Comparison of ENCODE assay signal across 9 cellular contexts in the genomic region with DNA sequence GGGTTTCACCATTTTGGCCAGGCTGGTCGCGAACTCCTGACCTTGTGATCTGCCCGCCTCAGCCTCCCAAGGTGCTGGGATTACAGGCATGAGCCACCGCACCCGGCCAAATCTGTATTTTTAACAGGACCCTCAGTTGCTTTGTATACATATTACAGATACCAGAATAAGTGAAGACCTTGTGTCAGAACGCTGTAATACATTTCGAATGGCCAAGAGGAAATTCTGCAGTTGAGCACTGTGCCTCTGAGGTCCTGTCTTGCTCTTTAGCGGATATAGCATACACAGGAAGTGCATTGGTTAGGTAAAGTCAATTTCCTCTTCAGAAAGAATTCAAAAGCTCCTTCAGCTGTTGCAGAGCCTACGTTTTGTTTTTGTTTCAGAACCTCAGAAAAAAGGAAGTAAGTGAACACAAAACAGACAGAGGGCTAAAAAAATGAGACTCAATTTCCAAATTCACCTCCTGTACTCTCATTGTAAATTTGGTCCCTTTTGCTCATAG. TPM values are rescaled to one million over a fixed set of nuclear protein-coding genes. Genes with fewer than 3 reads are reported as not detected.
DNase-seq lines count a peak whose midpoint lies in the region; ATAC-seq, FAIRE-seq and TF ChIP-seq lines count a peak whose summit lies in the region.
"Had no signal": no experiment of that assay in that cellular context is flagged by ENCODE, and none has a peak within 500 bp of the region (broad histone marks: within the 10 kb centered on the region; RNA-seq: fewer than 3 reads in every experiment).

No MANE protein-coding gene starts in this region.

- peaks cover 48 to 79% (median 63%) of the 10 kb centered on the region in 4 donors for H3K4me1 Mint-ChIP-seq in CD4-positive, alpha-beta memory T cell

- TF ChIP-seq EP300 in GM12878 (IDR thresholded peaks at IDR 0.05; ENCODE audit: borderline replicate concordance in 1 of 2, control insufficient read depth in 1 of 2, low read depth in 2 of 2, low read length in 2 of 2) (no peak; a peak in 1 of 4 replicates), stomach (IDR thresholded peaks at IDR 0.05) (no peak)

- peaks cover 86% of the 10 kb centered on the region for H3K4me1 ChIP-seq in CD4-positive, alpha-beta memory T cell (ENCODE audit: insufficient read depth, low read length)
- H3K4me1 ChIP-seq in GM12878 (ENCODE audit: control insufficient read depth, insufficient read depth, low read length) (peaks cover 48% of the 10 kb centered on the region), stomach (peaks cover 0 to 51% (median 2%) of the 10 kb centered on the region in 4 donors)
- H3K4me1 ChIP-seq: parathyroid adenoma had no signal

- peaks cover 8% of the 10 kb centered on the region for H3K36me3 ChIP-seq in CD4-positive, alpha-beta memory T cell (ENCODE audit: insufficient read depth, low read length)
- H3K36me3 ChIP-seq in GM12878 (ENCODE audit: control insufficient read depth in 2 of 2, insufficient read depth in 2 of 2, low read length in 1 of 2) (peaks cover under 1 to 18% of the 10 kb centered on the region in 2 experiments; a peak in 2 of 4 replicates), stomach (peaks cover under 1 to 28% (median 18%) of the 10 kb centered on the region in 4 donors)

- peak overlapping the region; percentile 52 for H3K27ac ChIP-seq in CD4-positive, alpha-beta memory T cell (ENCODE audit: low read depth, low read length)
- peak overlapping the region; percentile 78 for H3K27ac ChIP-seq in GM12878 (ENCODE audit: control insufficient read depth, insufficient read depth)
- peak overlapping the region in 4 of 5 donors; percentile 29 to 80 (median 55) for H3K27ac ChIP-seq in stomach
- H3K27ac ChIP-seq: parathyroid adenoma had no signal

- peaks cover 54% of the 10 kb centered on the region for H3K79me2 ChIP-seq in GM12878 (ENCODE audit: control insufficient read depth, insufficient read depth, low read length)

- SMC1A ChIA-PET in GM12878 (lab: Charles Lee; ENCODE audit: uncharacterized antibody, unreplicated experiment), result interaction anchor here (0.6 to 6.1 kb wide), 5 partner anchors 10 to 131 kb away, joined by 3 to 43 read pairs (median 7); a partner anchor contains a TSS

- peak overlapping the region; percentile 92 to 96 (median 95) for H3K27ac Mint-ChIP-seq in CD4-positive, alpha-beta memory T cell

- H3K9me3 Mint-ChIP-seq in CD4-positive, alpha-beta memory T cell, result peaks cover 0 to 2% (median 0%) of the 10 kb centered on the region in 8 donors

- peak; percentile 67 to 82 (median 75) for DNase-seq in CD4-positive, alpha-beta memory T cell
- DNase-seq in Jurkat, Clone E6-1 (ENCODE audit: low read depth, low spot score), result peak; percentile 86
- DNase-seq in GM12878 (ENCODE audit: low read depth, low spot score), result peak; percentile 91
- DNase-seq in stomach, result no peak
- DNase-seq in HEK293T (ENCODE audit: extremely low spot score), result no peak
- no peak for DNase-seq in NCI-H69 (lab: John Stamatoyannopoulos, UW)

- H3K4me3 ChIP-seq in CD4-positive, alpha-beta memory T cell (ENCODE audit: low read length in 2 of 2), result peak overlapping the region in 1 of 2 donors; percentile 34
- peak overlapping the region; percentile 2 for H3K4me3 ChIP-seq in Jurkat, Clone E6-1 (ENCODE audit: low read length)
- peak overlapping the region; percentile 60; the same call in 1 of the 2 replicates for H3K4me3 ChIP-seq in GM12878
- no peak overlapping the region for H3K4me3 ChIP-seq in stomach

- peak overlapping the region; percentile 48 for H3K9ac ChIP-seq in GM12878 (ENCODE audit: control insufficient read depth, insufficient read depth, low read length)
- H3K9ac ChIP-seq: parathyroid adenoma had no signal

- ATAC-seq in GM19455 (IDR thresholded peaks at IDR 0.05; ENCODE audit: unreplicated experiment) (peak; percentile 71), GM12878 (peak; percentile 98), HG02571 (IDR thresholded peaks at IDR 0.05; ENCODE audit: unreplicated experiment) (no peak)

- BruUV-seq in GM12878 (replicated peaks; lab: Mats Ljungman, UMichigan), result no TSS peak

- peak overlapping the region; percentile 78 for H3K4me2 ChIP-seq in GM12878 (ENCODE audit: control insufficient read depth, insufficient read depth)

- WGBS in GM12878 (ENCODE audit: insufficient coverage, insufficient replicate concordance, low lambda C conversion rate, missing lambda C conversion rate), result 10% methylated on average over 9 of the region's 9 CpGs
- WGBS in stomach, 5 donors, result 70 to 77% (median 75%) methylated on average over 9 of the region's 9 CpGs

- no peak for TF ChIP-seq RAD21 in GM12878 (IDR thresholded peaks at IDR 0.05; ENCODE audit: insufficient read depth, low read depth, low read length)

- RAD21 ChIA-PET in GM12878 (lab: Charles Lee; ENCODE audit: unreplicated experiment), result interaction anchor here (0.6 to 4.4 kb wide), 4 partner anchors 12 to 31 kb away, joined by 3 to 35 read pairs (median 12); a partner anchor contains a TSS

- no peaks in the 10 kb centered on the region for H3K27me3 ChIP-seq in CD4-positive, alpha-beta memory T cell (ENCODE audit: insufficient read depth, low read length)
- H3K27me3 ChIP-seq in GM12878 (replicated peaks in 1 of 2; ENCODE audit: control insufficient read depth in 2 of 2, insufficient read depth in 2 of 2, low read length in 1 of 2) (no peaks in the 10 kb centered on the region), stomach (no peaks in the 10 kb centered on the region)

- CTCF ChIA-PET in CD4-positive, alpha-beta memory T cell (lab: Charles Lee; ENCODE audit: partially characterized antibody), result interaction anchor here (1.3 to 12.2 kb wide), 2 partner anchors 10 to 14 kb away, joined by 4 to 271 read pairs; a partner anchor contains a TSS
- CTCF ChIA-PET in GM12878 (lab: Yijun Ruan, JAX), result interaction anchor here (0.5 to 9.9 kb wide), 2 partner anchors 15 to 74 kb away, joined by 4 to 145 read pairs; a partner anchor contains a TSS
- CTCF ChIA-PET in HEK293T (lab: Yijun Ruan, JAX), result no interaction called here

- FAIRE-seq in GM12878 (lab: Jason Lieb, UNC), result peak; percentile 82

- in situ Hi-C loops in GM12878 (cut with MboI), result no loop called here

- no peaks in the 10 kb centered on the region for H3K27me3 Mint-ChIP-seq in CD4-positive, alpha-beta memory T cell

- peak overlapping the region; percentile 82 to 92 (median 86) for H3K4me3 Mint-ChIP-seq in CD4-positive, alpha-beta memory T cell

- peaks cover 15 to 26% of the 10 kb centered on the region in 2 donors for H3K36me3 Mint-ChIP-seq in CD4-positive, alpha-beta memory T cell

- no peaks in the 10 kb centered on the region for H3K9me3 ChIP-seq in CD4-positive, alpha-beta memory T cell (ENCODE audit: control insufficient read depth in 1 of 2, low read length in 2 of 2)
- no peaks in the 10 kb centered on the region; the same call in 2 of the 3 replicates for H3K9me3 ChIP-seq in GM12878 (replicated peaks; ENCODE audit: control insufficient read depth, insufficient read depth, low read length)
- H3K9me3 ChIP-seq in stomach, result no peaks in the 10 kb centered on the region

- no peak for TF ChIP-seq CTCF in GM12878 (IDR thresholded peaks at IDR 0.05 in 2 of 3, conservative IDR thresholded peaks at IDR 0.05 in 1 of 3; ENCODE audit: control insufficient read depth in 2 of 3, extremely low read depth in 1 of 3, insufficient read depth in 1 of 3, low read depth in 3 of 3, low read length in 3 of 3)
- TF ChIP-seq CTCF in stomach (IDR thresholded peaks at IDR 0.05), result no peak

- no peak overlapping the region; the same call in none of the 2 replicates for H2AFZ ChIP-seq in GM12878 (ENCODE audit: control insufficient read depth, low read depth, low read length)
- H2AFZ ChIP-seq: parathyroid adenoma had no signal

- H4K20me1 ChIP-seq in GM12878 (ENCODE audit: control insufficient read depth, insufficient read depth), result no peaks in the 10 kb centered on the region

- intact Hi-C loops in CD4-positive, alpha-beta memory T cell (cut with micrococcal nuclease), result loop anchor here (1.0 to 5.0 kb wide), 2 partner anchors 15 to 77 kb away; a partner anchor contains a TSS
- intact Hi-C loops in GM12878 (cut with micrococcal nuclease; ENCODE audit: unreplicated experiment) (no loop called here), stomach (cut with DNase I; ENCODE audit: low total_unique reads) (no loop called here)

- POLR2A ChIA-PET in CD4-positive, alpha-beta memory T cell (lab: Charles Lee; ENCODE audit: partially characterized antibody), result interaction anchor here (0.9 to 11.2 kb wide), 5 partner anchors 8 to 679 kb away, joined by 3 to 317 read pairs (median 4); a partner anchor contains a TSS
- POLR2A ChIA-PET in GM12878 (lab: Charles Lee), result interaction anchor here (0.6 to 3.1 kb wide), 6 partner anchors 10 to 323 kb away, joined by 3 to 32 read pairs (median 5); a partner anchor contains a TSS
- POLR2A ChIA-PET in HEK293T (lab: Yijun Ruan, JAX), result interaction anchor here (3.5 kb wide), 1 partner anchor 16 kb away, joined by 14 read pairs; a partner anchor contains a TSS

- TF ChIP-seq POLR2A in GM12878 (IDR thresholded peaks at IDR 0.05; ENCODE audit: low read depth, low read length) (0 out of 2 replicates have a peak, but pooled peaks have one; percentile 32), stomach (IDR thresholded peaks at IDR 0.05) (no peak)

RNA-seq across cellular contexts. Expression of a gene that starts 15.7 kb away (rescaled TPM):
- total RNA-seq in CD4-positive, alpha-beta memory T cell, result 10 to 100 TPM; 92.7 to 95.0 TPM
- polyA plus RNA-seq in CD4-positive, alpha-beta memory T cell, result 100 to 1,000 TPM; 121 to 123 TPM
- polyA plus RNA-seq in Jurkat, Clone E6-1 (2012; ENCODE audit: insufficient read depth, insufficient read length), result 40.3 TPM
- total RNA-seq in GM12878 (2013; cell fraction: nucleolus; rRNA removed), result 22.1 and 23.7 TPM in 2 replicates
- total RNA-seq in GM12878 (2014; rRNA removed) (26.1 and 29.2 TPM in 2 replicates), GM12878 (2014; rRNA removed; fragmentation: Illumina TruSeq; extraction: Trizol) (28.7 and 30.5 TPM in 2 replicates), GM12878 (2021) (22.0 and 23.4 TPM in 2 replicates), stomach (10 to 100 TPM in 2 of 5 donors, 1 to 10 TPM in 3; 1.7 to 15.2 (median 4.1) TPM)
- polyA plus RNA-seq in GM12878 (2011; ENCODE audit: low read depth), result 14.9 TPM
- polyA plus RNA-seq in GM12878 (2011; rRNA removed) (39.2 and 54.3 TPM in 2 replicates), GM12878 (2014; fragmentation: Illumina TruSeq; extraction: Trizol) (27.3 and 38.7 TPM in 2 replicates), GM12878 (2014; fragmentation: Nextera tagmentation; extraction: Ambion mirVana) (10 to 100 TPM; 10.0 to 11.9 TPM), GM12878 (2014; rRNA removed) (18.9 and 21.7 TPM in 2 replicates), GM12878 (2016; fragmentation: Nextera tagmentation; extraction: Ambion mirVana) (10 to 100 TPM; 27.4 to 30.0 TPM), stomach (1 to 10 TPM; 4.1 to 5.4 (median 5.0) TPM)
- 18.6 and 23.6 TPM in 2 replicates for polyA plus RNA-seq in GM12878 (2011; cell fraction: cytosol; rRNA removed)
- polyA plus RNA-seq in GM12878 (2011; cell fraction: nucleus; rRNA removed), result 7.6 and 10.3 TPM in 2 replicates
- 13.1 and 17.3 TPM in 2 replicates for polyA plus RNA-seq in GM12878 (2012)
- 25.8 and 35.8 TPM in 2 replicates for polyA minus RNA-seq in GM12878 (2011; rRNA and poly(A)+ RNA removed)
- 14.2 and 16.0 TPM in 2 replicates for polyA minus RNA-seq in GM12878 (2011; cell fraction: cytosol; rRNA and poly(A)+ RNA removed)
- 4.4 and 5.6 TPM in 2 replicates for polyA minus RNA-seq in GM12878 (2011; cell fraction: nucleus; rRNA and poly(A)+ RNA removed)

RNA-seq across cellular contexts. Expression of a gene that starts 22.9 kb away (rescaled TPM):
- total RNA-seq in CD4-positive, alpha-beta memory T cell, result 1 to 10 TPM; 4.2 to 4.5 TPM
- 1 to 10 TPM in 1 of 2 donors, under 1 TPM in 1; 0.15 to 2.2 TPM for polyA plus RNA-seq in CD4-positive, alpha-beta memory T cell
- 10.2 TPM for polyA plus RNA-seq in Jurkat, Clone E6-1 (2012; ENCODE audit: insufficient read depth, insufficient read length)
- 46.9 and 50.4 TPM in 2 replicates for total RNA-seq in GM12878 (2013; cell fraction: nucleolus; rRNA removed)
- total RNA-seq in GM12878 (2014; rRNA removed) (12.8 and 14.1 TPM in 2 replicates), GM12878 (2014; rRNA removed; fragmentation: Illumina TruSeq; extraction: Trizol) (16.2 and 17.2 TPM in 2 replicates), GM12878 (2021) (16.0 and 18.0 TPM in 2 replicates), stomach (1 to 10 TPM in 4 of 5 donors, under 1 TPM in 1; 0.58 to 9.7 (median 1.8) TPM)
- 2.0 TPM for polyA plus RNA-seq in GM12878 (2011; ENCODE audit: low read depth)
- polyA plus RNA-seq in GM12878 (2011; rRNA removed) (12.4 and 24.6 TPM in 2 replicates), GM12878 (2014; fragmentation: Illumina TruSeq; extraction: Trizol) (13.6 and 16.6 TPM in 2 replicates), GM12878 (2014; fragmentation: Nextera tagmentation; extraction: Ambion mirVana) (1 to 10 TPM; 3.8 to 4.1 TPM), GM12878 (2014; rRNA removed) (7.3 and 10.3 TPM in 2 replicates), GM12878 (2016; fragmentation: Nextera tagmentation; extraction: Ambion mirVana) (10 to 100 TPM; 18.2 to 19.7 TPM), stomach (under 1 TPM; 0.15 to 0.60 (median 0.37) TPM)
- polyA plus RNA-seq in GM12878 (2011; cell fraction: cytosol; rRNA removed), result 3.4 and 3.5 TPM in 2 replicates
- polyA plus RNA-seq in GM12878 (2011; cell fraction: nucleus; rRNA removed), result 14.2 and 14.6 TPM in 2 replicates
- 3.7 and 5.9 TPM in 2 replicates for polyA plus RNA-seq in GM12878 (2012)
- polyA minus RNA-seq in GM12878 (2011; rRNA and poly(A)+ RNA removed), result 7.2 and 8.2 TPM in 2 replicates
- polyA minus RNA-seq in GM12878 (2011; cell fraction: cytosol; rRNA and poly(A)+ RNA removed), result 8.0 and 9.3 TPM in 2 replicates
- polyA minus RNA-seq in GM12878 (2011; cell fraction: nucleus; rRNA and poly(A)+ RNA removed), result 15.5 and 23.7 TPM in 2 replicates

Comparison
In these comparisons a context has a peak if more than half of its experiments do, and no peak if none do; other contexts are left out.
1. DNase-seq: peak in CD4-positive, alpha-beta memory T cell (5 of 5), Jurkat, Clone E6-1 (single experiment) and GM12878 (single experiment); none in stomach (single experiment), HEK293T (single experiment) and NCI-H69 (single experiment).
2. H3K4me3 ChIP-seq: peak in Jurkat, Clone E6-1 (single experiment) and GM12878 (single experiment); none in stomach (0 of 4).
3. Peak in every context shown above with its lines, with median percentiles within 50 percentile points of each other: H3K27ac ChIP-seq.